10 cellular contexts compared by ENCODE assay signal in the genomic region with DNA sequence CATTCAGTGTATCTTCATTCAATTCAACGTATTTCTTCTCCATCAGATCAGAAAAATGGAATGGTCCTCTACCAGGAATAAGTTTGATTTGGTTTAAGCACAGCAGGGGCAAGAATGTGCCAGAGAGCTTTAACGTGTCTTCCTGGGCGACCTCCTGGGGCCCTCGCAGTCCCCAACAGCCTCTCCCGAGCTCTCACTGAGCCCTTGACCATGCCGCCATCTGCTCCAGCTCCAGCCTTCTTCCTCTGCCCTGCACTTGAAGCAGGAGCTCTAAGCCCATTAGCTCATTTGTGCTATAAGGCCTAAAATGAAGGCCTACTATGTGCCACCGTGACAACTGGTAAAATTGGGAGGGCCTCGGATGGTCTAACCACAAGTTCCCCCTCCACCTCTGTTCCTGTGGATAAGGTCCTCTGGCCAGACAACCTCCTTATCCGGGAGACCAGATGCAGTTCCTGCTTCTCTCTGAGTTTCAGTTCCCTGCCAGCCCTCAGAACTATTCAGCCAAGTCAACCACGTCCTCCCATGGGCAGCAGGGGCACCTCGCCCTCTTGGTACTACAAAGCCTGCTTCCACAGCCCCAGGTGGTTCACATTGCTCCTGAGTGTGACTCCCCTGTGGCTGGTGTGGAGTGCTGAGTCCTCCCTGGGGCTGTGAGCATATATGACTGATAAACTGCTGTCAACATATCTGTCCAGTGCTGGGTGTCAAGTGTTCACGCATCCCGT. TPM values are rescaled to one million over a fixed set of nuclear protein-coding genes. Genes with fewer than 3 reads are reported as not detected.
DNase-seq lines count a peak whose midpoint lies in the region; ATAC-seq lines count a peak whose summit lies in the region.
"Had no signal": no experiment of that assay in that cellular context is flagged by ENCODE, and none has a peak within 500 bp of the region (broad histone marks: within the 10 kb centered on the region; RNA-seq: fewer than 3 reads in every experiment).

No MANE protein-coding gene starts in this region.

- peak; percentile 6 for DNase-seq in H7
- DNase-seq in RPMI8226, result peak; percentile 86
- peak; percentile 71 for DNase-seq in germinal center (ENCODE audit: low spot score)
- no peak for DNase-seq in hippocampal formation (lab: John Stamatoyannopoulos, UW)
- DNase-seq in activated gamma-delta T cell treated with Interleukin-2 at 50 U/mL for 16 hours, result no peak
- no peak for DNase-seq in amniotic stem cell (lab: John Stamatoyannopoulos, UW)
- DNase-seq: HCEC 1CT, islet precursor cell had no signal

- H4K20me1 ChIP-seq in BLaER1 treated with 17β-estradiol and CSF1 and Interleukin-3, amounts not matched to agents 10 nM and 100 nM, result peaks cover 0 to 6% (median 0%) of the 10 kb centered on the region in 11 experiments; a peak in 4 of 22 replicates

- H3K4me2 ChIP-seq in BLaER1 treated with 17β-estradiol and CSF1 and Interleukin-3, amounts not matched to agents 10 nM and 100 nM, result peak overlapping the region; percentile 74 to 98 (median 91)

- H3K27ac ChIP-seq in BLaER1 treated with 17β-estradiol and CSF1 and Interleukin-3, amounts not matched to agents 10 nM and 100 nM, result peak overlapping the region in 9 of 11 experiments; percentile 43 to 86 (median 72); a peak in 18 of 22 replicates

- H3K4me3 ChIP-seq in BLaER1 treated with 17β-estradiol and CSF1 and Interleukin-3, amounts not matched to agents 10 nM and 100 nM, result peak overlapping the region in 6 of 10 experiments; percentile 8 to 47 (median 22); a peak in 3 of 20 replicates
- no peak overlapping the region for H3K4me3 ChIP-seq in H7 (ENCODE audit: insufficient read depth, low read depth, low read length)

- H3K36me3 ChIP-seq in BLaER1 treated with 17β-estradiol and CSF1 and Interleukin-3, amounts not matched to agents 10 nM and 100 nM, result no peaks in the 10 kb centered on the region
- H3K36me3 ChIP-seq in H7 (replicated peaks; ENCODE audit: control insufficient read depth, insufficient read depth, low read length), result no peaks in the 10 kb centered on the region

- H3K9ac ChIP-seq in BLaER1 treated with 17β-estradiol and CSF1 and Interleukin-3, amounts not matched to agents 10 nM and 100 nM, result peak overlapping the region in 8 of 11 experiments; percentile 10 to 71 (median 63); a peak in 15 of 22 replicates

- peaks cover 0 to 12% (median 6%) of the 10 kb centered on the region in 11 experiments; a peak in 12 of 22 replicates for H3K9me3 ChIP-seq in BLaER1 treated with 17β-estradiol and CSF1 and Interleukin-3, amounts not matched to agents 10 nM and 100 nM (replicated peaks in 1 of 11)

- no peak for ATAC-seq in GM18517 (IDR thresholded peaks at IDR 0.05; ENCODE audit: unreplicated experiment)

- peaks cover 76 to 100% (median 100%) of the 10 kb centered on the region in 10 experiments for H3K4me1 ChIP-seq in BLaER1 treated with 17β-estradiol and CSF1 and Interleukin-3, amounts not matched to agents 10 nM and 100 nM

- H3K27me3 ChIP-seq in BLaER1 treated with 17β-estradiol and CSF1 and Interleukin-3, amounts not matched to agents 10 nM and 100 nM, result peaks cover 0 to 14% (median 0%) of the 10 kb centered on the region in 11 experiments; a peak in 3 of 22 replicates
- H3K27me3 ChIP-seq in H7 (ENCODE audit: control insufficient read depth, insufficient read depth, low read length), result no peaks in the 10 kb centered on the region

RNA-seq across cellular contexts. Expression of gene C5orf15, which starts 35.8 kb away (rescaled TPM):
- total RNA-seq in H7 (2014; rRNA removed; shearing (Covaris generic)), result 48.7 and 55.5 TPM in 2 replicates

Comparison
In these comparisons a context has a peak if more than half of its experiments do, and no peak if none do; other contexts are left out.
1. DNase-seq: peak in H7 (single experiment), RPMI8226 (single experiment) and germinal center (single experiment); none in hippocampal formation (0 of 2), activated gamma-delta T cell treated with Interleukin-2 at 50 U/mL for 16 hours (single experiment) and amniotic stem cell (single experiment).